1 cellular context compared by ENCODE assay signal in the genomic region with DNA sequence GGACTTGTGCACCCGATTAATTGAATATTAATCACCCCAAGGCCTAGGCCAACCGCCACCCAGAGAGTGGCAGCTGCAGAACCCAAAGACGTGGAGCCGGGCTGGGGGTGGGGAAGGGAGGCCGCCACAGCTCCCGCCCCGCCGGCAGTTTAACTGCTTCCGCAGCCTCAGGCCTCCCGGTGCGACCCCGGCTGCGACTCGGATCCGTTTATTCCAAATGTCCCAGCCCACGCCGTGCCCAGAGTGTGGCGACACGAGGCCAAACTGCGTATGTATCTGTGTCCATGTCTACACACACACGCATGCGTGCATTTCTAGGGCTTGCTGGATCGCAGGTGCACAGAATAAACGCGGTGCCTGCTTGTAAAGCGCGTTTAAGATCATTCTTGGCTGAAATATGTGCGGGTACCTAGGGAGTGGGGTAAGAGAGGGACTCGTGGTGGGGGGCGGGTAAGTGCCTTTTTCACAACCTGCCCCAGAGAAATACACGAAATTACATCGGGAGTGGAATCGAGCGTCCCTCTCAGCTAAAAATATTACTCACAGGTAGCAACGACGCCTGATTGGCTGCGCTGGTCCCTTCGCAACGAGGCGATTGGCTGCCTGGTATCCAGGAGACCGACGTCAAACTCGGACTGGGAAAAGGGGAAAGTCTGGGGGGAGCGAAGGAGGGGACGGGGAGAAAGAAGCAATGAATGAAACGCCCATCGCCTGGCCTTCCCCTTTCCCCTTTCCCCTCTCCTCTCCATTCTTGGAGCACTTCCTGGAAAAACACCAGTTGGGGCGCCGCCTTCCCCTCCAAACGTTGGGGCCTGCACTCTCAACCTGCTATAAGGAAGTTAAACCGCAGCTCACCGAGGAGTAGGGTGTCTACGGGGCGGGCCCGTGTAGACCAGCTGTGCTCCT.
A peak's percentile ranks its signal among the peaks of the same experiment; 100 is the strongest.
TF ChIP-seq lines count a peak whose summit lies in the region.

No MANE protein-coding gene starts in this region.

TF ChIP-seq in A549, 52 proteins besides CTCF, POLR2A, EP300 and RAD21 (continued from another document):
- peak; percentile 56; the same call in 2 of the 3 replicates for TF ChIP-seq BCL3 (IDR thresholded peaks at IDR 0.05)
- no peak for TF ChIP-seq MAZ (IDR thresholded peaks at IDR 0.05; ENCODE audit: borderline replicate concordance, low read depth, low read length)
- peak; percentile 83 for TF ChIP-seq E2F6 (IDR thresholded peaks at IDR 0.05; ENCODE audit: borderline replicate concordance, low read depth)
- TF ChIP-seq, protein P1, sequence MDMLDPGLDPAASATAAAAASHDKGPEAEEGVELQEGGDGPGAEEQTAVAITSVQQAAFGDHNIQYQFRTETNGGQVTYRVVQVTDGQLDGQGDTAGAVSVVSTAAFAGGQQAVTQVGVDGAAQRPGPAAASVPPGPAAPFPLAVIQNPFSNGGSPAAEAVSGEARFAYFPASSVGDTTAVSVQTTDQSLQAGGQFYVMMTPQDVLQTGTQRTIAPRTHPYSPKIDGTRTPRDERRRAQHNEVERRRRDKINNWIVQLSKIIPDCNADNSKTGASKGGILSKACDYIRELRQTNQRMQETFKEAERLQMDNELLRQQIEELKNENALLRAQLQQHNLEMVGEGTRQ (IDR thresholded peaks at IDR 0.05) = peak; percentile 32; the same call in 1 of the 2 replicates
- TF ChIP-seq CEBPB (IDR thresholded peaks at IDR 0.05) = no peak; a peak in 1 of 4 replicates
- TF ChIP-seq HOXB13 (CRISPR knock-in tag; IDR thresholded peaks at IDR 0.05; ENCODE audit: low read depth) = 0 out of 2 replicates have a peak, but pooled peaks have one; percentile 72
- peak; percentile 66 for TF ChIP-seq MAX (IDR thresholded peaks at IDR 0.05)
- TF ChIP-seq MYC (IDR thresholded peaks at IDR 0.05; ENCODE audit: borderline replicate concordance, low read length) = peak; percentile 40
- TF ChIP-seq RCOR1 (IDR thresholded peaks at IDR 0.05; ENCODE audit: low read depth, low read length) = no peak
- peak; percentile 28; the same call in 1 of the 2 replicates for TF ChIP-seq HEYL (CRISPR knock-in tag; IDR thresholded peaks at IDR 0.05)
- peak; percentile 72 for TF ChIP-seq PHF8 (IDR thresholded peaks at IDR 0.05; ENCODE audit: borderline replicate concordance, low read depth)
- TF ChIP-seq TFCP2L1 (CRISPR knock-in tag; IDR thresholded peaks at IDR 0.05) = peak; percentile 93; the same call in 1 of the 2 replicates
- peak; percentile 52; the same call in 1 of the 2 replicates for TF ChIP-seq PBX3 (IDR thresholded peaks at IDR 0.05)
- peak; percentile 21; the same call in 1 of the 2 replicates for TF ChIP-seq GATA3 (IDR thresholded peaks at IDR 0.05; ENCODE audit: borderline replicate concordance)
- TF ChIP-seq MAFK (IDR thresholded peaks at IDR 0.05; ENCODE audit: partially characterized antibody) = no peak
- no peak; the same call in 1 of the 2 replicates for TF ChIP-seq ZSCAN20 (CRISPR knock-in tag; IDR thresholded peaks at IDR 0.05)
- TF ChIP-seq JUN (IDR thresholded peaks at IDR 0.05) = peak in 1 of 2 experiments; percentile 82; a peak in 3 of 5 replicates
- TF ChIP-seq HOXA7 (CRISPR knock-in tag; IDR thresholded peaks at IDR 0.05) = 0 out of 2 replicates have a peak, but pooled peaks have one; percentile 52
- TF ChIP-seq RNF2 (IDR thresholded peaks at IDR 0.05; ENCODE audit: borderline replicate concordance, low read depth) = no peak
TF ChIP-seq in A549: peak in this region for 19.
